17 cellular contexts compared by ENCODE assay signal in the genomic region with DNA sequence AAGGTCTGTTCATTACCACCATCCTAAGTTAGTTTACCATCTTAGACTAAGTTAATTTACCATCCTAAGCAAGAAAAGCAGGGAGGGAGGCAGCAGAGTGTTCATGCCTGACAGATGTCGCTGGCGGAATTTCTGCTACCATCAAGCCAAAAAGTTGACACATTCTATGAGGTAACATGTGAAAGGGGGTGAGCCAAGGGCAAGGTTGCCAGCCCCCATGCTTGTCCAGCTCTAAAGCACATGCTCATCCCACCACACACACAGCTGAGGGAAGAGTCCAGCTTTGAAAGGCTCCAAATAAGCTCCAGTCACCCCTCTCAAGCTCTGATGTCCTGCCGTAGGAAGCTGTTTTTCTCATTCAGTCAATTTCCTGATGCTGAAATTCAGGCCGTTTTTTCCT. TPM values are rescaled to one million over a fixed set of nuclear protein-coding genes. Genes with fewer than 3 reads are reported as not detected.
DNase-seq lines count a peak whose midpoint lies in the region; ATAC-seq and TF ChIP-seq lines count a peak whose summit lies in the region.
"Had no signal": no experiment of that assay in that cellular context is flagged by ENCODE, and none has a peak within 500 bp of the region (broad histone marks: within the 10 kb centered on the region; RNA-seq: fewer than 3 reads in every experiment).

No MANE protein-coding gene starts in this region.

- intact Hi-C loops in psoas muscle (cut with DNase I) = loop anchor here in 1 of 2 donors (10.0 kb wide), 1 partner anchor 1071 kb away; no protein-coding TSS in a partner anchor

- H3K27me3 ChIP-seq in Loucy (ENCODE audit: insufficient read depth, low read length, poor library complexity, severe bottlenecking) (no peaks in the 10 kb centered on the region), psoas muscle (ENCODE audit: insufficient read depth in 3 of 3, low read length in 2 of 3) (no peaks in the 10 kb centered on the region)
- H3K27me3 ChIP-seq: adrenal gland had no signal

- H3K36me3 Mint-ChIP-seq in activated CD8-positive, alpha-beta memory T cell treated with anti-CD3 and anti-CD28 coated beads, Interleukin-2, amount 10 ng/mL, durations not matched to agents 7 days and 5 days = peaks cover 86% of the 10 kb centered on the region
- peaks cover 90% of the 10 kb centered on the region for H3K36me3 Mint-ChIP-seq in activated naive CD8-positive, alpha-beta T cell treated with anti-CD3 and anti-CD28 coated beads for 36 hours
- H3K36me3 Mint-ChIP-seq: type B pancreatic cell had no signal

- WGBS in psoas muscle, 3 donors = 36 to 45% (median 38%) methylated on average over 4 of the region's 4 CpGs

- H3K9me3 ChIP-seq in Loucy (ENCODE audit: insufficient read depth, low read depth, low read length) = no peaks in the 10 kb centered on the region
- H3K9me3 ChIP-seq in psoas muscle = no peaks in the 10 kb centered on the region
- H3K9me3 ChIP-seq: adrenal gland, SK-N-SH had no signal

- H4K20me1 ChIP-seq in Loucy (ENCODE audit: insufficient read depth, low read length, poor library complexity, severe bottlenecking) = peaks cover 77% of the 10 kb centered on the region

- peak overlapping the region; percentile 32 for H3K9ac ChIP-seq in Loucy (ENCODE audit: low read depth, low read length, poor library complexity, severe bottlenecking)
- H3K9ac ChIP-seq: SK-N-SH had no signal

- H3K4me2 ChIP-seq in Loucy (ENCODE audit: low read depth, low read length, poor library complexity, severe bottlenecking) = peak overlapping the region; percentile 89
- H3K4me2 ChIP-seq: GM23338, SK-N-SH had no signal

- TF ChIP-seq CTCF in Loucy (conservative IDR thresholded peaks at IDR 0.05; ENCODE audit: low read length) = no peak
- TF ChIP-seq CTCF in psoas muscle (IDR thresholded peaks at IDR 0.05) = no peak
- TF ChIP-seq CTCF in foreskin fibroblast (IDR thresholded peaks at IDR 0.05; ENCODE audit: low read depth, low read length) = no peak

- H3K9me2 ChIP-seq in Loucy (replicated peaks; ENCODE audit: low read depth, low read length) = no peaks in the 10 kb centered on the region
- H3K9me2 ChIP-seq: SK-N-SH had no signal

- H2AFZ ChIP-seq in Loucy (ENCODE audit: low read length) = no peak overlapping the region
- H2AFZ ChIP-seq: GM23338 had no signal

- peak overlapping the region; percentile 16 for H3K4me3 Mint-ChIP-seq in activated CD8-positive, alpha-beta memory T cell treated with anti-CD3 and anti-CD28 coated beads, Interleukin-2, amount 10 ng/mL, durations not matched to agents 7 days and 5 days
- peak overlapping the region; percentile 82 for H3K4me3 Mint-ChIP-seq in activated naive CD8-positive, alpha-beta T cell treated with anti-CD3 and anti-CD28 coated beads for 36 hours
- H3K4me3 Mint-ChIP-seq: GM23338, type B pancreatic cell had no signal

- H3K79me2 ChIP-seq in Loucy (ENCODE audit: insufficient read depth, low read length) = peaks cover 94% of the 10 kb centered on the region

- peak overlapping the region; percentile 7 for H3K4me3 ChIP-seq in Loucy (ENCODE audit: low read length, poor library complexity, severe bottlenecking)
- H3K4me3 ChIP-seq in psoas muscle = no peak overlapping the region
- H3K4me3 ChIP-seq in foreskin fibroblast (ENCODE audit: low read depth in 1 of 2, low read length in 2 of 2) = no peak overlapping the region
- H3K4me3 ChIP-seq: adrenal gland, GM23338 had no signal

- H3K9me3 Mint-ChIP-seq in activated CD8-positive, alpha-beta memory T cell treated with anti-CD3 and anti-CD28 coated beads, Interleukin-2, amount 10 ng/mL, durations not matched to agents 7 days and 5 days (ENCODE audit: low read depth) = no peaks in the 10 kb centered on the region
- no peaks in the 10 kb centered on the region for H3K9me3 Mint-ChIP-seq in activated naive CD8-positive, alpha-beta T cell treated with anti-CD3 and anti-CD28 coated beads for 36 hours
- H3K9me3 Mint-ChIP-seq: GM23338, type B pancreatic cell had no signal

- CTCF ChIA-PET in activated CD8-positive, alpha-beta memory T cell treated with anti-CD3 and anti-CD28 coated beads, Interleukin-2, amount 10 ng/mL, durations not matched to agents 7 days and 5 days (lab: Charles Lee) = interaction anchor here (1.0 to 21.2 kb wide), 4 partner anchors 14 to 47 kb away, joined by 3 to 490 read pairs (median 46); a partner anchor contains a TSS

- H3K4me1 ChIP-seq in Loucy (ENCODE audit: insufficient read depth, low read length, poor library complexity, severe bottlenecking) (peaks cover 84% of the 10 kb centered on the region), psoas muscle (peaks cover under 1% of the 10 kb centered on the region)

- ATAC-seq in activated CD8-positive, alpha-beta memory T cell treated with anti-CD3 and anti-CD28 coated beads, Interleukin-2, amount 10 ng/mL, durations not matched to agents 7 days and 5 days = no peak
- ATAC-seq in psoas muscle = peak in 3 of 4 donors; percentile 17 to 40 (median 36)
- ATAC-seq: GM23338, left colon had no signal

- H3K36me3 ChIP-seq in Loucy (ENCODE audit: insufficient read depth, low read length) (peaks cover 42% of the 10 kb centered on the region; the same call in 1 of the 2 replicates), psoas muscle (ENCODE audit: insufficient read depth in 1 of 2, low read depth in 1 of 2) (peaks cover 0 to 2% of the 10 kb centered on the region in 2 donors)
- H3K36me3 ChIP-seq: adrenal gland had no signal

- H3K4me1 Mint-ChIP-seq in activated CD8-positive, alpha-beta memory T cell treated with anti-CD3 and anti-CD28 coated beads, Interleukin-2, amount 10 ng/mL, durations not matched to agents 7 days and 5 days = peaks cover 98% of the 10 kb centered on the region
- peaks cover 95% of the 10 kb centered on the region for H3K4me1 Mint-ChIP-seq in activated naive CD8-positive, alpha-beta T cell treated with anti-CD3 and anti-CD28 coated beads for 36 hours

- H3K27ac Mint-ChIP-seq in activated CD8-positive, alpha-beta memory T cell treated with anti-CD3 and anti-CD28 coated beads, Interleukin-2, amount 10 ng/mL, durations not matched to agents 7 days and 5 days = peak overlapping the region; percentile 84
- peak overlapping the region; percentile 99 for H3K27ac Mint-ChIP-seq in activated naive CD8-positive, alpha-beta T cell treated with anti-CD3 and anti-CD28 coated beads for 36 hours
- H3K27ac Mint-ChIP-seq: GM23338, type B pancreatic cell had no signal

- H3K27me3 Mint-ChIP-seq in activated CD8-positive, alpha-beta memory T cell treated with anti-CD3 and anti-CD28 coated beads, Interleukin-2, amount 10 ng/mL, durations not matched to agents 7 days and 5 days = no peaks in the 10 kb centered on the region
- peaks cover 3% of the 10 kb centered on the region for H3K27me3 Mint-ChIP-seq in activated naive CD8-positive, alpha-beta T cell treated with anti-CD3 and anti-CD28 coated beads for 36 hours

- DNase-seq in activated CD8-positive, alpha-beta memory T cell treated with anti-CD3 and anti-CD28 coated beads, Interleukin-2, amount 10 ng/mL, durations not matched to agents 7 days and 5 days = peak; percentile 40
- DNase-seq in activated CD8-positive, alpha-beta memory T cell treated with anti-CD3 and anti-CD28 coated beads, Interleukin-2, amount 50 U/mL, for 4 hours = no peak
- DNase-seq in activated naive CD8-positive, alpha-beta T cell treated with anti-CD3 and anti-CD28 coated beads for 36 hours = no peak
- DNase-seq in psoas muscle (no peak), H4 (ENCODE audit: low spot score) (no peak), cerebellar nuclear complex (lab: John Stamatoyannopoulos, UW) (no peak), foreskin fibroblast (no peak)
- DNase-seq: ACHN; adrenal gland; dermis blood vessel endothelial cell; left colon; midbrain; SK-N-SH; stimulated activated naive CD4-positive, alpha-beta T cell treated with Interleukin-2 at 50 U/mL for 16 hours had no signal

- no peak overlapping the region for H3K27ac ChIP-seq in psoas muscle
- H3K27ac ChIP-seq: adrenal gland had no signal

- H3F3A ChIP-seq in Loucy (ENCODE audit: low read depth) = peaks cover 4% of the 10 kb centered on the region; the same call in 1 of the 2 replicates

RNA-seq across cellular contexts. Expression of a gene that starts 46.3 kb away (rescaled TPM):
- 10 to 100 TPM; 51.7 to 68.4 TPM for total RNA-seq in activated CD8-positive, alpha-beta memory T cell treated with anti-CD3 and anti-CD28 coated beads, Interleukin-2, amount 10 ng/mL, durations not matched to agents 7 days and 5 days
- 100 to 1,000 TPM; 112 to 113 TPM for total RNA-seq in activated naive CD8-positive, alpha-beta T cell treated with anti-CD3 and anti-CD28 coated beads for 36 hours
- 10 to 100 TPM; 32.1 to 41.8 (median 37.6) TPM for total RNA-seq in psoas muscle
- polyA plus RNA-seq in psoas muscle = 10 to 100 TPM; 21.4 to 40.3 (median 32.8) TPM
- 43.3 and 45.4 TPM in 2 replicates for total RNA-seq in H4 (2014; rRNA removed; shearing (Covaris generic))

RNA-seq across cellular contexts. Expression of a gene that starts 58.6 kb away (rescaled TPM):
- 100 to 1,000 TPM; 184 to 216 TPM for total RNA-seq in activated CD8-positive, alpha-beta memory T cell treated with anti-CD3 and anti-CD28 coated beads, Interleukin-2, amount 10 ng/mL, durations not matched to agents 7 days and 5 days
- 100 to 1,000 TPM; 223 to 226 TPM for total RNA-seq in activated naive CD8-positive, alpha-beta T cell treated with anti-CD3 and anti-CD28 coated beads for 36 hours
- total RNA-seq in psoas muscle = 10 to 100 TPM in 1 of 4 donors, 1 to 10 TPM in 3; 1.5 to 14.6 (median 5.1) TPM
- polyA plus RNA-seq in psoas muscle = 1 to 10 TPM; 1.1 to 2.8 (median 1.5) TPM
- total RNA-seq in H4 (2014; rRNA removed; shearing (Covaris generic)) = 2.6 and 3.8 TPM in 2 replicates

Comparison
In these comparisons a context has a peak if more than half of its experiments do, and no peak if none do; other contexts are left out.
1. RNA of a gene that starts 58.6 kb away (total RNA-seq): 223 to 226 TPM in activated naive CD8-positive, alpha-beta T cell treated with anti-CD3 and anti-CD28 coated beads for 36 hours and 184 to 216 TPM in activated CD8-positive, alpha-beta memory T cell treated with anti-CD3 and anti-CD28 coated beads, Interleukin-2, amount 10 ng/mL, durations not matched to agents 7 days and 5 days; 1.5 to 14.6 TPM in psoas muscle and 2.6 to 3.8 TPM in H4; every median in the first group is over 10 times any median in the second.